8 cellular contexts compared by ENCODE assay signal in genomic region chr6:137811121-137811911, GRCh38. TPM values are rescaled to one million over a fixed set of nuclear protein-coding genes. Genes with fewer than 3 reads are reported as not detected.
DNase-seq lines count a peak whose midpoint lies in the region; ATAC-seq, FAIRE-seq and TF ChIP-seq lines count a peak whose summit lies in the region.

No MANE protein-coding gene starts in this region.

- no peak for TF ChIP-seq RAD21 in A549 (conservative IDR thresholded peaks at IDR 0.05 in 1 of 2, IDR thresholded peaks at IDR 0.05 in 1 of 2)

- ATAC-seq in A549 (peak; percentile 97 to 98), GM18867 (IDR thresholded peaks at IDR 0.05; ENCODE audit: unreplicated experiment) (peak; percentile 96), HG03060 (IDR thresholded peaks at IDR 0.05; ENCODE audit: low read depth, unreplicated experiment) (peak; percentile 84)

- H2AFZ ChIP-seq in PC-9 = peak overlapping the region; percentile 66

- H3K4me1 ChIP-seq in A549 (peaks cover 26% of the 10 kb centered on the region; the same call in 2 of the 3 replicates), PC-9 (replicated peaks; ENCODE audit: insufficient read depth) (peaks cover 49% of the 10 kb centered on the region)

- no peak for TF ChIP-seq CTCF in A549 (IDR thresholded peaks at IDR 0.05)
- no peak for TF ChIP-seq CTCF in PC-9 (conservative IDR thresholded peaks at IDR 0.05)
- no peak for TF ChIP-seq CTCF in foreskin fibroblast (IDR thresholded peaks at IDR 0.05; ENCODE audit: low read depth, low read length)
- TF ChIP-seq CTCF in retinal pigment epithelial cell (conservative IDR thresholded peaks at IDR 0.05; ENCODE audit: low read depth, low read length) = no peak

- 22% methylated on average over 13 of the region's 13 CpGs for WGBS in A549 (ENCODE audit: missing lambda C conversion rate)

- H4K20me1 ChIP-seq in PC-9 (ENCODE audit: insufficient read depth) = no peaks in the 10 kb centered on the region

- H3K36me3 ChIP-seq in PC-9 (ENCODE audit: low read depth) = no peaks in the 10 kb centered on the region

- peak overlapping the region; percentile 78 for H3K4me2 ChIP-seq in A549
- H3K4me2 ChIP-seq in PC-9 = peak overlapping the region; percentile 75

- intact Hi-C loops in PC-9 (cut with micrococcal nuclease; ENCODE audit: unreplicated experiment) = loop anchor here (5.0 kb wide), 1 partner anchor 49 kb away; no protein-coding TSS in a partner anchor

- peak overlapping the region; percentile 78 to 84 for H3K27ac ChIP-seq in A549
- peak overlapping the region; percentile 69 for H3K27ac ChIP-seq in PC-9

- no peaks in the 10 kb centered on the region for H3K9me3 ChIP-seq in A549
- H3K9me3 ChIP-seq in PC-9 (ENCODE audit: insufficient read depth, low read depth) = no peaks in the 10 kb centered on the region

- H3K27me3 ChIP-seq in PC-9 (ENCODE audit: insufficient read depth, low read depth) = no peaks in the 10 kb centered on the region

- FAIRE-seq in A549 (lab: Jason Lieb, UNC) = no peak

- DNase-seq in A549 (ENCODE audit: low read depth in 1 of 2, low spot score in 1 of 2) = peak; percentile 76
- DNase-seq in PC-9 = peak; percentile 56 to 93
- DNase-seq in activated T-helper 1 cell treated with Interleukin-2 at 50 U/mL for 16 hours (ENCODE audit: low read depth) = peak; percentile 58
- peak; percentile 82 to 90 for DNase-seq in foreskin fibroblast
- DNase-seq in retinal pigment epithelial cell (ENCODE audit: low read depth) = peak; percentile 90
- no peak for DNase-seq in NCI-H2227 (lab: John Stamatoyannopoulos, UW; ENCODE audit: unreplicated experiment)

- no peak for TF ChIP-seq POLR2A in A549 (IDR thresholded peaks at IDR 0.05; ENCODE audit: low read length)

- H3K9me2 ChIP-seq in PC-9 (ENCODE audit: insufficient read depth) = no peaks in the 10 kb centered on the region

- H3K4me3 ChIP-seq in A549 (peak overlapping the region; percentile 12; the same call in 1 of the 3 replicates), PC-9 (peak overlapping the region; percentile 15; the same call in 1 of the 2 replicates), foreskin fibroblast (ENCODE audit: low read depth in 1 of 2, low read length in 2 of 2) (no peak overlapping the region), retinal pigment epithelial cell (ENCODE audit: low read length) (no peak overlapping the region)

- POLR2A ChIA-PET in A549 (lab: Yijun Ruan, JAX) (interaction anchor here (1.4 kb wide), 1 partner anchor 62 kb away, joined by 3 read pairs; no protein-coding TSS in a partner anchor), PC-9 (lab: Charles Lee; ENCODE audit: unreplicated experiment) (interaction anchor here (0.7 kb wide), 2 partner anchors 57 to 768 kb away, joined by 3 to 6 read pairs; no protein-coding TSS in a partner anchor)

- no peak for TF ChIP-seq EP300 in A549 (IDR thresholded peaks at IDR 0.05)

- CTCF ChIA-PET in A549 (lab: Yijun Ruan, JAX) = interaction anchor here (0.7 to 3.9 kb wide), 5 partner anchors 9 to 717 kb away, joined by 3 to 14 read pairs (median 3); no protein-coding TSS in a partner anchor
- CTCF ChIA-PET in PC-9 (lab: Charles Lee) = interaction anchor here (0.6 to 1.1 kb wide), 3 partner anchors 53 to 133 kb away, joined by 3 to 4 read pairs (median 4); partner anchors contain the start of gene TNFAIP3

- H3F3A ChIP-seq in PC-9 (ENCODE audit: insufficient read depth, low read depth) = peaks cover 18% of the 10 kb centered on the region; the same call in 1 of the 2 replicates

- no TSS peak for BruUV-seq in PC-9 (replicated peaks; lab: Mats Ljungman, UMichigan)

- H3K79me2 ChIP-seq in PC-9 (ENCODE audit: low read depth) = no peaks in the 10 kb centered on the region

TF ChIP-seq in A549, 52 proteins besides CTCF, POLR2A, EP300 and RAD21:
- TF ChIP-seq USF2 (IDR thresholded peaks at IDR 0.05) (peak; percentile 37; the same call in 1 of the 2 replicates), MAX (IDR thresholded peaks at IDR 0.05) (peak; percentile 39; the same call in 1 of the 2 replicates), EHMT2 (IDR thresholded peaks at IDR 0.05; ENCODE audit: low read depth) (no peak), ZFP36 (IDR thresholded peaks at IDR 0.05; ENCODE audit: borderline replicate concordance, partially characterized antibody) (no peak), GATA3 (IDR thresholded peaks at IDR 0.05; ENCODE audit: borderline replicate concordance) (no peak), CBX8 (IDR thresholded peaks at IDR 0.05) (no peak), E2F6 (IDR thresholded peaks at IDR 0.05; ENCODE audit: borderline replicate concordance, low read depth) (peak; percentile 41; the same call in 1 of the 2 replicates), FOSB (CRISPR knock-in tag; IDR thresholded peaks at IDR 0.05) (no peak), RARB (CRISPR knock-in tag; IDR thresholded peaks at IDR 0.05) (no peak), FOSL2 (IDR thresholded peaks at IDR 0.05) (0 out of 2 replicates have a peak, but pooled peaks have one; percentile 15), FOSL2 (CRISPR knock-in tag; IDR thresholded peaks at IDR 0.05) (peak; percentile 71), KDM5A (IDR thresholded peaks at IDR 0.05) (no peak), ZC3H11A (IDR thresholded peaks at IDR 0.05) (no peak), SREBF2 (IDR thresholded peaks at IDR 0.05) (no peak), MAFK (IDR thresholded peaks at IDR 0.05; ENCODE audit: partially characterized antibody) (no peak), RFX5 (IDR thresholded peaks at IDR 0.05) (no peak), RNF2 (IDR thresholded peaks at IDR 0.05; ENCODE audit: borderline replicate concordance, low read depth) (no peak), NR3C1 (IDR thresholded peaks at IDR 0.05) (no peak), BHLHE40 (IDR thresholded peaks at IDR 0.05; ENCODE audit: low read depth, low read length) (peak; percentile 83), CHD2 (IDR thresholded peaks at IDR 0.05; ENCODE audit: low read length, partially characterized antibody) (no peak), HDAC2 (IDR thresholded peaks at IDR 0.05) (no peak), NPAS2 (CRISPR knock-in tag; IDR thresholded peaks at IDR 0.05; ENCODE audit: borderline replicate concordance) (no peak), ZNF302 (CRISPR knock-in tag; IDR thresholded peaks at IDR 0.05) (no peak), ATOH8 (CRISPR knock-in tag; IDR thresholded peaks at IDR 0.05; ENCODE audit: low read depth) (no peak), EHF (CRISPR knock-in tag; IDR thresholded peaks at IDR 0.05) (no peak)

RNA-seq across cellular contexts. Expression of gene TNFAIP3, which starts 55.7 kb away (rescaled TPM):
- 8.5 and 18.3 TPM in 2 replicates for polyA plus RNA-seq in A549 (2011; rRNA removed)
- 3.7 and 5.1 TPM in 2 replicates for polyA plus RNA-seq in A549 (2012; cell fraction: cytosol; rRNA removed)
- 11.4 and 13.6 TPM in 2 replicates for polyA plus RNA-seq in A549 (2012; cell fraction: nucleus; rRNA removed)
- polyA plus RNA-seq in A549 (2017; fragmentation: RNase III; extraction: RNeasy Plus Mini Kit Qiagen cat#74134 plus additional on column Dnase treatment) = 2.7 to 4.7 TPM (median 3.9 TPM) in 3 replicates
- polyA minus RNA-seq in A549 (2011; rRNA and poly(A)+ RNA removed) = 4.7 and 9.9 TPM in 2 replicates
- 7.2 and 7.8 TPM in 2 replicates for total RNA-seq in PC-9 (2021)

Comparison
In these comparisons a context has a peak if more than half of its experiments do, and no peak if none do; other contexts are left out.
1. H3K4me3 ChIP-seq: peak in A549 (single experiment) and PC-9 (single experiment); none in foreskin fibroblast (0 of 2) and retinal pigment epithelial cell (single experiment).
2. Peak in every context shown above with its lines, with median percentiles within 50 percentile points of each other: ATAC-seq.